8 cellular contexts compared by ENCODE assay signal in the genomic region with DNA sequence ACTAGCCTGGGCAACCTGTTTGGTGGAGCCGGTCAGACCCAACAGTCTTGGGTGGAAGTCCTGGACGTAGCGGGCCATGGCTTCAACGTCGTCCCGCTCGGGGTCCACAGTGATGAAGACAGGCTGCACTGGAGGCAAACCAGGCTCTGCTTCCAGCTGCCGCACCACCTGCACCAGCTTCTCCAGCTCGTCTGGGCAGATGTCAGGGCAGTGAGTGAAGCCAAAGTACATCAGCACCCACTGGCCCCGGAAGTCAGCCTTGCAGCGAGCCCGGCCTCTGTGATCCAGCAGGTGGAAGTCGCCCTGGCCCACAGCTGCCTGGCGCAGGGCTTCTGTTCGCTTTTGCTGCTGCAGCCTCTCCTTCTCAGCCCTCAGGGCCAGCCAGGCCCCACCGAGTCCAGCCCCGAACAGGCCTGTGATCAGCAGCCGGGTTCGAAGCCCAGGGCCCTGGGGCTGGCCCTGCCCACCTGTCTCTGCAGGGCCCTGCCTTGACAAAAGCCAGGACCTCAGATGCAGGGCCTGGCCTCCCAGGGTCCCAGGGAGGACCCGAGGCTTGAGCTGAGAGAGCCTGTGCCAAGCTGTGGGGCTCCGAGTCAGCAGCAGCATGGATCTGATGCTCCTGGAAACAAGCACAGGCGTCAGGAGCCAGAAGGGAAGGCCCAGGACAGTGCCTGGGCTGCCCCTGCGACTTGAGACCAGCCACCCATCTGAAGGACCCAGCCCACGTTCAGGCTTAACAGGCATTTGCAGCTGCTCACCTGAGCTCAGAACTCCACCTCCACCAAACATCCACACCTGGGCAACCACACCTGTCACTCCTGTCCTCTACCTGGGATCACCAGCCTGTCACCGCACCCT. TPM values are rescaled to one million over a fixed set of nuclear protein-coding genes. Genes with fewer than 3 reads are reported as not detected.
A peak's percentile ranks its signal among the peaks of the same experiment; 100 is the strongest.
DNase-seq lines count a peak whose midpoint lies in the region; ATAC-seq, FAIRE-seq and TF ChIP-seq lines count a peak whose summit lies in the region.

No MANE protein-coding gene starts in this region.

- H3K9ac ChIP-seq in keratinocyte (ENCODE audit: control insufficient read depth, extremely low read depth, insufficient read depth, low read length) = peak overlapping the region; percentile 85

- FAIRE-seq in keratinocyte (lab: Jason Lieb, UNC) = no peak

- TF ChIP-seq EP300 in tibial nerve (IDR thresholded peaks at IDR 0.05) = no peak

- peaks cover 24% of the 10 kb centered on the region for H3K79me2 ChIP-seq in keratinocyte (ENCODE audit: control insufficient read depth, insufficient read depth, low read length)

- H3K9me3 Mint-ChIP-seq in activated T-cell treated with anti-CD3 and anti-CD28 coated beads, Interleukin-2, amount 50 U/mL, for 4 hours = no peaks in the 10 kb centered on the region
- no peaks in the 10 kb centered on the region for H3K9me3 Mint-ChIP-seq in activated T-cell treated with anti-CD3 and anti-CD28 coated beads, Interleukin-2, amount 50 U/mL, for 72 hours

- peaks cover 20 to 29% of the 10 kb centered on the region in 2 experiments for H3K36me3 ChIP-seq in keratinocyte (ENCODE audit: control insufficient read depth in 2 of 2, extremely low read depth in 1 of 2, insufficient read depth in 2 of 2, low read length in 2 of 2)
- H3K36me3 ChIP-seq in tibial nerve = peaks cover 0 to 51% (median 25%) of the 10 kb centered on the region in 3 donors

- H4K20me1 ChIP-seq in keratinocyte (ENCODE audit: control insufficient read depth, extremely low read depth, insufficient read depth, low read length) = no peaks in the 10 kb centered on the region

- H3K4me1 Mint-ChIP-seq in activated T-cell treated with anti-CD3 and anti-CD28 coated beads, Interleukin-2, amount 50 U/mL, for 4 hours (ENCODE audit: low read depth) = peaks cover 28% of the 10 kb centered on the region
- peaks cover 39% of the 10 kb centered on the region for H3K4me1 Mint-ChIP-seq in activated T-cell treated with anti-CD3 and anti-CD28 coated beads, Interleukin-2, amount 50 U/mL, for 72 hours (ENCODE audit: low read depth)

- peak overlapping the region; percentile 69 for H3K4me2 ChIP-seq in keratinocyte (ENCODE audit: control insufficient read depth, extremely low read depth, insufficient read depth, low read depth, low read length)

- WGBS in tibial nerve, 2 donors = 77 to 79% methylated on average over 12 to 15 of the region's 25 CpGs

- DNase-seq in activated T-cell treated with anti-CD3 and anti-CD28 coated beads, Interleukin-2, amount 50 U/mL, for 4 hours = no peak
- DNase-seq in activated T-cell treated with anti-CD3 and anti-CD28 coated beads, Interleukin-2, amount 50 U/mL, for 1 hour = no peak
- DNase-seq in activated T-cell treated with anti-CD3 and anti-CD28 coated beads, Interleukin-2, amount 50 U/mL, for 72 hours = no peak
- DNase-seq in keratinocyte (ENCODE audit: low read depth, low spot score) (no peak), tibial nerve (ENCODE audit: low spot score in 2 of 2) (no peak), NCI-H2107 treated with DMSO at 0.1 percent for 48 hours (lab: John Stamatoyannopoulos, UW; ENCODE audit: unreplicated experiment) (no peak)

- peaks cover 16% of the 10 kb centered on the region for H3K4me1 ChIP-seq in keratinocyte (ENCODE audit: control insufficient read depth, extremely low read depth, insufficient read depth, low read length)
- peaks cover 0 to 45% (median 19%) of the 10 kb centered on the region in 4 donors for H3K4me1 ChIP-seq in tibial nerve

- dilution Hi-C loops in keratinocyte (cut with MboI; ENCODE audit: extremely low pct_ligation_motif_present, low sequenced_read_pairs) = no loop called here

- H3K27me3 ChIP-seq in keratinocyte (ENCODE audit: control insufficient read depth, extremely low read depth, insufficient read depth, low read length) (no peaks in the 10 kb centered on the region), tibial nerve (no peaks in the 10 kb centered on the region)

- no peaks in the 10 kb centered on the region for H3K27me3 Mint-ChIP-seq in activated T-cell treated with anti-CD3 and anti-CD28 coated beads, Interleukin-2, amount 50 U/mL, for 4 hours (ENCODE audit: low read depth)
- H3K27me3 Mint-ChIP-seq in activated T-cell treated with anti-CD3 and anti-CD28 coated beads, Interleukin-2, amount 50 U/mL, for 72 hours (ENCODE audit: low read depth) = no peaks in the 10 kb centered on the region

- H3K9me1 ChIP-seq in keratinocyte (ENCODE audit: control insufficient read depth, extremely low read depth, insufficient read depth, low read length) = no peaks in the 10 kb centered on the region

- H3K36me3 Mint-ChIP-seq in activated T-cell treated with anti-CD3 and anti-CD28 coated beads, Interleukin-2, amount 50 U/mL, for 4 hours (ENCODE audit: insufficient read depth) = peaks cover 12% of the 10 kb centered on the region
- peaks cover 11 to 24% of the 10 kb centered on the region in 2 donors for H3K36me3 Mint-ChIP-seq in activated T-cell treated with anti-CD3 and anti-CD28 coated beads, Interleukin-2, amount 50 U/mL, for 72 hours (ENCODE audit: insufficient read depth in 2 of 2)

- no peak overlapping the region for H2AFZ ChIP-seq in keratinocyte (ENCODE audit: control insufficient read depth, low read length)

- TF ChIP-seq CTCF in keratinocyte (optimal IDR thresholded peaks at IDR 0.05 in 1 of 3, IDR thresholded peaks at IDR 0.05 in 1 of 3, conservative IDR thresholded peaks at IDR 0.05 in 1 of 3; ENCODE audit: extremely low read depth in 1 of 3, insufficient read depth in 2 of 3, low read length in 3 of 3) = no peak
- no peak for TF ChIP-seq CTCF in tibial nerve (IDR thresholded peaks at IDR 0.05)

- ATAC-seq in activated T-cell treated with anti-CD3 and anti-CD28 coated beads, Interleukin-2, amount 50 U/mL, for 4 hours = no peak
- ATAC-seq in activated T-cell treated with anti-CD3 and anti-CD28 coated beads, Interleukin-2, amount 50 U/mL, for 72 hours (replicated peaks in 1 of 2) = no peak
- ATAC-seq in GM19395 (IDR thresholded peaks at IDR 0.05; ENCODE audit: unreplicated experiment) = no peak
- ATAC-seq in HG02973 (IDR thresholded peaks at IDR 0.05; ENCODE audit: unreplicated experiment) = no peak

- H3K27ac Mint-ChIP-seq in activated T-cell treated with anti-CD3 and anti-CD28 coated beads, Interleukin-2, amount 50 U/mL, for 72 hours = peak overlapping the region; percentile 94

- peak overlapping the region; percentile 94 for H3K4me3 Mint-ChIP-seq in activated T-cell treated with anti-CD3 and anti-CD28 coated beads, Interleukin-2, amount 50 U/mL, for 4 hours
- peak overlapping the region; percentile 90 to 96 for H3K4me3 Mint-ChIP-seq in activated T-cell treated with anti-CD3 and anti-CD28 coated beads, Interleukin-2, amount 50 U/mL, for 72 hours

- H3K9me3 ChIP-seq in keratinocyte (ENCODE audit: control insufficient read depth, low read depth, low read length) (no peaks in the 10 kb centered on the region), tibial nerve (no peaks in the 10 kb centered on the region)

- peak overlapping the region; percentile 72 to 81 (median 79) for H3K4me3 ChIP-seq in keratinocyte (ENCODE audit: control insufficient read depth in 2 of 3, extremely low read depth in 1 of 3, insufficient read depth in 2 of 3, low read depth in 1 of 3, low read length in 3 of 3)
- peak overlapping the region in 3 of 4 donors; percentile 90 to 93 (median 92) for H3K4me3 ChIP-seq in tibial nerve

- peak overlapping the region; percentile 70 for H3K27ac ChIP-seq in keratinocyte (ENCODE audit: control insufficient read depth, insufficient read depth, low read length)
- H3K27ac ChIP-seq in tibial nerve = peak overlapping the region in 1 of 4 donors; percentile 90

- no peak for TF ChIP-seq POLR2A in tibial nerve (IDR thresholded peaks at IDR 0.05)

RNA-seq across cellular contexts. Expression of a gene that starts 1.4 kb away (rescaled TPM):
- total RNA-seq in activated T-cell treated with anti-CD3 and anti-CD28 coated beads, Interleukin-2, amount 50 U/mL, for 4 hours = 10 to 100 TPM; 12.7 to 14.4 (median 14.2) TPM
- total RNA-seq in activated T-cell treated with anti-CD3 and anti-CD28 coated beads, Interleukin-2, amount 50 U/mL, for 72 hours = 1 to 10 TPM; 8.3 to 8.5 TPM
- polyA plus RNA-seq in keratinocyte = 1.9 to 4.3 TPM (median 2.4 TPM) in 3 replicates
- polyA plus RNA-seq in keratinocyte (2011; ENCODE audit: low read depth) = not detected
- polyA plus RNA-seq in keratinocyte (2011; cell fraction: cytosol; rRNA removed) = 2.5 and 2.6 TPM in 2 replicates
- 3.5 and 7.0 TPM in 2 replicates for polyA plus RNA-seq in keratinocyte (2011; cell fraction: nucleus; rRNA removed)
- polyA plus RNA-seq in keratinocyte (2012; ENCODE audit: low replicate concordance) = 2.2 and 5.1 TPM in 2 replicates
- polyA minus RNA-seq in keratinocyte = 1.4 to 2.1 TPM (median 1.5 TPM) in 3 replicates
- polyA minus RNA-seq in keratinocyte (2011; cell fraction: cytosol; rRNA and poly(A)+ RNA removed) = 9.8 TPM
- 1.3 and 1.9 TPM in 2 replicates for polyA minus RNA-seq in keratinocyte (2011; cell fraction: nucleus; rRNA and poly(A)+ RNA removed)
- 1 to 10 TPM in 3 of 4 donors, not detected in 1; 2.5 to 3.9 (median 3.3) TPM for total RNA-seq in tibial nerve

RNA-seq across cellular contexts. Expression of a gene that starts 5.8 kb away (rescaled TPM):
- total RNA-seq in activated T-cell treated with anti-CD3 and anti-CD28 coated beads, Interleukin-2, amount 50 U/mL, for 4 hours = 100 to 1,000 TPM in 1 of 3 donors, 10 to 100 TPM in 2; 64.4 to 103 (median 66.1) TPM
- 100 to 1,000 TPM in 1 of 2 donors, 10 to 100 TPM in 1; 71.5 to 101 TPM for total RNA-seq in activated T-cell treated with anti-CD3 and anti-CD28 coated beads, Interleukin-2, amount 50 U/mL, for 72 hours
- polyA plus RNA-seq in keratinocyte = 25.5 to 121 TPM (median 40.3 TPM) in 3 replicates
- polyA plus RNA-seq in keratinocyte (2011; ENCODE audit: low read depth) = 14.1 TPM
- 16.7 and 59.2 TPM in 2 replicates for polyA plus RNA-seq in keratinocyte (2011; cell fraction: cytosol; rRNA removed)
- 85.4 and 113 TPM in 2 replicates for polyA plus RNA-seq in keratinocyte (2011; cell fraction: nucleus; rRNA removed)
- polyA plus RNA-seq in keratinocyte (2012; ENCODE audit: low replicate concordance) = 30.9 and 50.7 TPM in 2 replicates
- 18.9 to 60.1 TPM (median 23.8 TPM) in 3 replicates for polyA minus RNA-seq in keratinocyte
- polyA minus RNA-seq in keratinocyte (2011; cell fraction: cytosol; rRNA and poly(A)+ RNA removed) = 106 TPM
- polyA minus RNA-seq in keratinocyte (2011; cell fraction: nucleus; rRNA and poly(A)+ RNA removed) = 59.4 and 61.2 TPM in 2 replicates
- total RNA-seq in tibial nerve = 100 to 1,000 TPM in 1 of 4 donors, 10 to 100 TPM in 3; 33.1 to 239 (median 60.3) TPM

RNA-seq across cellular contexts. Expression of a gene that starts 16.0 kb away (rescaled TPM):
- total RNA-seq in activated T-cell treated with anti-CD3 and anti-CD28 coated beads, Interleukin-2, amount 50 U/mL, for 4 hours = 100 to 1,000 TPM; 152 to 175 (median 156) TPM
- total RNA-seq in activated T-cell treated with anti-CD3 and anti-CD28 coated beads, Interleukin-2, amount 50 U/mL, for 72 hours = 100 to 1,000 TPM; 120 to 141 TPM
- polyA plus RNA-seq in keratinocyte = 11.0 to 16.4 TPM (median 11.4 TPM) in 3 replicates
- polyA plus RNA-seq in keratinocyte (2011; ENCODE audit: low read depth) = 7.2 TPM
- polyA plus RNA-seq in keratinocyte (2011; cell fraction: cytosol; rRNA removed) = 7.3 and 9.1 TPM in 2 replicates
- polyA plus RNA-seq in keratinocyte (2011; cell fraction: nucleus; rRNA removed) = 18.5 and 20.4 TPM in 2 replicates
- 11.4 and 22.5 TPM in 2 replicates for polyA plus RNA-seq in keratinocyte (2012; ENCODE audit: low replicate concordance)
- 12.1 to 31.3 TPM (median 15.6 TPM) in 3 replicates for polyA minus RNA-seq in keratinocyte
- 25.3 TPM for polyA minus RNA-seq in keratinocyte (2011; cell fraction: cytosol; rRNA and poly(A)+ RNA removed)
- polyA minus RNA-seq in keratinocyte (2011; cell fraction: nucleus; rRNA and poly(A)+ RNA removed) = 7.0 and 7.7 TPM in 2 replicates
- total RNA-seq in tibial nerve = 10 to 100 TPM; 43.9 to 57.3 (median 45.0) TPM

RNA-seq across cellular contexts. Expression of a gene that starts 16.5 kb away (rescaled TPM):
- total RNA-seq in activated T-cell treated with anti-CD3 and anti-CD28 coated beads, Interleukin-2, amount 50 U/mL, for 4 hours = 10 to 100 TPM; 68.7 to 79.9 (median 72.2) TPM
- total RNA-seq in activated T-cell treated with anti-CD3 and anti-CD28 coated beads, Interleukin-2, amount 50 U/mL, for 72 hours = 10 to 100 TPM; 64.8 to 64.9 TPM
- 13.2 to 29.4 TPM (median 22.0 TPM) in 3 replicates for polyA plus RNA-seq in keratinocyte
- 3.1 TPM for polyA plus RNA-seq in keratinocyte (2011; ENCODE audit: low read depth)
- polyA plus RNA-seq in keratinocyte (2011; cell fraction: cytosol; rRNA removed) = 6.5 and 18.4 TPM in 2 replicates
- 104 and 135 TPM in 2 replicates for polyA plus RNA-seq in keratinocyte (2011; cell fraction: nucleus; rRNA removed)
- polyA plus RNA-seq in keratinocyte (2012; ENCODE audit: low replicate concordance) = 13.9 and 37.9 TPM in 2 replicates
- polyA minus RNA-seq in keratinocyte = 23.4 to 35.9 TPM (median 23.7 TPM) in 3 replicates
- polyA minus RNA-seq in keratinocyte (2011; cell fraction: cytosol; rRNA and poly(A)+ RNA removed) = 63.7 TPM
- polyA minus RNA-seq in keratinocyte (2011; cell fraction: nucleus; rRNA and poly(A)+ RNA removed) = 60.1 and 63.4 TPM in 2 replicates
- total RNA-seq in tibial nerve = 10 to 100 TPM; 53.7 to 85.2 (median 58.1) TPM

RNA-seq across cellular contexts. Expression of a gene that starts 21.7 kb away (rescaled TPM):
- total RNA-seq in activated T-cell treated with anti-CD3 and anti-CD28 coated beads, Interleukin-2, amount 50 U/mL, for 4 hours = 1 to 10 TPM; 5.4 to 7.4 (median 6.4) TPM
- 10 to 100 TPM; 45.5 to 49.1 TPM for total RNA-seq in activated T-cell treated with anti-CD3 and anti-CD28 coated beads, Interleukin-2, amount 50 U/mL, for 72 hours
- 0.01 to 0.08 TPM in 2 of 3 replicates, not detected in the other for polyA plus RNA-seq in keratinocyte
- polyA plus RNA-seq in keratinocyte (2011; ENCODE audit: low read depth) = not detected
- 0.01 and 0.06 TPM in 2 replicates for polyA plus RNA-seq in keratinocyte (2011; cell fraction: cytosol; rRNA removed)
- polyA plus RNA-seq in keratinocyte (2011; cell fraction: nucleus; rRNA removed) = 0.19 and 0.45 TPM in 2 replicates
- polyA plus RNA-seq in keratinocyte (2012; ENCODE audit: low replicate concordance) = 0.02 and 0.85 TPM in 2 replicates
- 0.07 to 0.10 TPM in 2 of 3 replicates, not detected in the other for polyA minus RNA-seq in keratinocyte
- polyA minus RNA-seq in keratinocyte (2011; cell fraction: cytosol; rRNA and poly(A)+ RNA removed) = not detected
- polyA minus RNA-seq in keratinocyte (2011; cell fraction: nucleus; rRNA and poly(A)+ RNA removed) = 0.16 and 0.32 TPM in 2 replicates
- total RNA-seq in tibial nerve = under 1 TPM in 1 of 4 donors, not detected in 3; 0.90 TPM
